In the genomic region with DNA sequence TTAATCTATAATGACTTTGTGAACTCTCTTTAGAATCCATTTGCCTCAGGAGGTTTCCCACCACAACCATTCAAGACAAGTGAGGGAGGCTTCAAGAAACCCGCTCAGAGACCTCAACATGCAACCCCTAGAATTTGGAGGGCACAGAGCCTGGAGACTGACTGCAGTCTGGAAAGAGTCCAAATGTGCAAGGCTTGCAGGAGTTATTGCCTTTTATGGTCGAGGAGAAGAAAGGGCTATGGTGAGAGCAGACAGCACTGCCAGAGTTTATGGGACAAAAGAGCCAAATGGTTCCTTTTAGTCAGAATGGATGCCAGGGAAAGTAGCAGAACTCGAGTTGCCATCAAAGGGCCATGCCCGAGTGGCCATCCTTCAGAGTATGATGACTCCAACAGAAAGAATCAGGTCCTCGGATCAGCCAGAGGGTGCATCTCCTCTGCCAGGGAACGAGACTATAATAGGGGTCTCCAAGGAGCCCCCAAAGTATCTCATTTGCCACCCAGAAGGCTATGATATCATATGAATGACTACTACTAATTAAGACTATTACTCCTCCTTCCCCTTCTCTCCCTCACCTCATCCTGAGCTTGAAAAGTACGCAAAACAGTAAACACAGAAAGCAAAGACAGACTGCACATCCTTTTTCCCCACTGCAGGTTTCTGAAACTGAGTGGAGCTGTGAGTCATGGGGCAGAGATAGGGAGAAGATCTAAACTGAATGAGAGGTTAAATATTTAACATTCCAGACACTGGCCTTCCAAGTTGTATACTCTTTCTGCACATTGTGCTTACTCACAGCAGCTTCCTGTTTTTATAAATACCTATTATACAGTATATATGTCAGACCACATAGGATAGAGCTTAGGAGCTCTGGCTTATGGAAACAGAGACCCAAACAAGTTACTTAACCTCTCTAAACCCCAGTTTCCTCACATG, we compare ENCODE assay signal across 1 cellular context.
A peak's percentile ranks its signal among the peaks of the same experiment; 100 is the strongest.
TF ChIP-seq lines count a peak whose summit lies in the region.

No MANE protein-coding gene starts in this region.

TF ChIP-seq in IMR-90, 13 proteins besides CTCF, POLR2A, EP300 and RAD21:
- TF ChIP-seq BHLHE40 (IDR thresholded peaks at IDR 0.05; ENCODE audit: low read depth, low read length) (no peak), RFX5 (IDR thresholded peaks at IDR 0.05; ENCODE audit: low read depth, low read length) (no peak), NFE2L2 (IDR thresholded peaks at IDR 0.05; ENCODE audit: low read depth, low read length) (peak; percentile 43; the same call in 1 of the 2 replicates)
